18 cellular contexts compared by ENCODE assay signal in the genomic region with DNA sequence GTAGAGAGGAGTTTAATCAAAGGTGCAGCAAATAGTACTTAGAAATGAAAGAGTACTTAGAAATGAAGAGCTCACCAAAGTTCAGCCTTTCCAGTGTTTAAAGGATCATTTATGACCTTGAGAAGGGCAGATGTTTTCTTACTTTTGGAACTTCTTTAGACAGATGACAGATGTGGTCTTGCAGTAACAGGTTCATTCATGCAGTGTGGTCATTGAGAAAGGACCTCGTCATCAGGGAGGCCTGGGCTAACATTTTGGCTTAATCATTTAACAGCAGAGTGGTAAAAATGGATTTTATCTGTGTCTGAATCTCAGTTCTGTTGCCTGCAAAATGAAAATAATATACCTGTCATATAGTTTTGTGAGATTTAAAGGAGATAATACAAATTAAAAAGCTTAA.
DNase-seq lines count a peak whose midpoint lies in the region; ATAC-seq, FAIRE-seq and TF ChIP-seq lines count a peak whose summit lies in the region.
"Had no signal": no experiment of that assay in that cellular context is flagged by ENCODE, and none has a peak within 500 bp of the region (broad histone marks: within the 10 kb centered on the region; RNA-seq: fewer than 3 reads in every experiment).

No MANE protein-coding gene starts in this region.

- DNase-seq in PC-3 (peak; percentile 11), epithelial cell of esophagus (ENCODE audit: low read depth) (peak; percentile 74), keratinocyte (ENCODE audit: low read depth, low spot score) (no peak), renal cortical epithelial cell (ENCODE audit: low read depth) (peak; percentile 13), foreskin fibroblast (no peak)
- DNase-seq: 8988T; AML-193; Caco-2; CD8-positive, alpha-beta memory T cell; DND-41; GDM1 had no signal

- BruUV-seq in PC-3 (replicated peaks; lab: Mats Ljungman, UMichigan): no TSS peak

- TF ChIP-seq CTCF in PC-3 (conservative IDR thresholded peaks at IDR 0.05; ENCODE audit: low read depth, low read length): no peak
- no peak for TF ChIP-seq CTCF in epithelial cell of esophagus (IDR thresholded peaks at IDR 0.05; ENCODE audit: insufficient read depth, low read depth, low read length, missing control alignments)
- no peak for TF ChIP-seq CTCF in keratinocyte (optimal IDR thresholded peaks at IDR 0.05 in 1 of 3, IDR thresholded peaks at IDR 0.05 in 1 of 3, conservative IDR thresholded peaks at IDR 0.05 in 1 of 3; ENCODE audit: extremely low read depth in 1 of 3, insufficient read depth in 2 of 3, low read length in 3 of 3)
- no peak for TF ChIP-seq CTCF in foreskin fibroblast (IDR thresholded peaks at IDR 0.05; ENCODE audit: low read depth, low read length)

- H3K27me3 ChIP-seq in PC-3 (ENCODE audit: low read length) (no peaks in the 10 kb centered on the region), keratinocyte (ENCODE audit: control insufficient read depth, extremely low read depth, insufficient read depth, low read length) (no peaks in the 10 kb centered on the region)
- H3K27me3 ChIP-seq: BLaER1 had no signal

- no peaks in the 10 kb centered on the region for H3K9me1 ChIP-seq in keratinocyte (ENCODE audit: control insufficient read depth, extremely low read depth, insufficient read depth, low read length)

- H3K9ac ChIP-seq in PC-3 (ENCODE audit: low read length) (no peak overlapping the region), keratinocyte (ENCODE audit: control insufficient read depth, extremely low read depth, insufficient read depth, low read length) (no peak overlapping the region)
- H3K9ac ChIP-seq: BLaER1 had no signal

- intact Hi-C loops in PC-3 (cut with micrococcal nuclease): no loop called here

- CTCF ChIA-PET in PC-3 (lab: Charles Lee): no interaction called here

- no peak overlapping the region for H3K4me3 ChIP-seq in PC-3 (ENCODE audit: low read length)
- no peak overlapping the region for H3K4me3 ChIP-seq in epithelial cell of esophagus (ENCODE audit: low read length)
- H3K4me3 ChIP-seq in keratinocyte (ENCODE audit: control insufficient read depth in 2 of 3, extremely low read depth in 1 of 3, insufficient read depth in 2 of 3, low read depth in 1 of 3, low read length in 3 of 3): no peak overlapping the region
- no peak overlapping the region for H3K4me3 ChIP-seq in foreskin fibroblast (ENCODE audit: low read depth in 1 of 2, low read length in 2 of 2)
- H3K4me3 ChIP-seq: BLaER1, HAP-1 had no signal

- H3K36me3 ChIP-seq in PC-3 (ENCODE audit: low read depth, low read length) (no peaks in the 10 kb centered on the region), keratinocyte (ENCODE audit: control insufficient read depth in 2 of 2, extremely low read depth in 1 of 2, insufficient read depth in 2 of 2, low read length in 2 of 2) (no peaks in the 10 kb centered on the region)
- H3K36me3 ChIP-seq: BLaER1, HAP-1 had no signal

- dilution Hi-C loops in keratinocyte (cut with MboI; ENCODE audit: extremely low pct_ligation_motif_present, low sequenced_read_pairs): no loop called here

- no peaks in the 10 kb centered on the region for H3K9me2 ChIP-seq in PC-3 (replicated peaks; ENCODE audit: low read length)

- H3K9me3 ChIP-seq in PC-3 (ENCODE audit: low read length) (no peaks in the 10 kb centered on the region), keratinocyte (ENCODE audit: control insufficient read depth, low read depth, low read length) (no peaks in the 10 kb centered on the region)
- H3K9me3 ChIP-seq: BLaER1, Caco-2, HAP-1 had no signal

- ATAC-seq in PC-3 (peak; percentile 24; the same call in 1 of the 2 replicates), HG03354 (IDR thresholded peaks at IDR 0.05; ENCODE audit: poor library complexity, severe bottlenecking, unreplicated experiment) (no peak), GM21526 (IDR thresholded peaks at IDR 0.05; ENCODE audit: low FRiP score, unreplicated experiment) (no peak)
- ATAC-seq: HepG2 had no signal

- POLR2A ChIA-PET in PC-3 (lab: Charles Lee; ENCODE audit: unreplicated experiment): no interaction called here

- no peaks in the 10 kb centered on the region for H3K79me2 ChIP-seq in PC-3 (ENCODE audit: low read length)
- no peaks in the 10 kb centered on the region for H3K79me2 ChIP-seq in keratinocyte (ENCODE audit: control insufficient read depth, insufficient read depth, low read length)

- peak; percentile 55 for FAIRE-seq in keratinocyte (lab: Jason Lieb, UNC)
- FAIRE-seq: GM19239, H1, HepG2 had no signal

- H4K20me1 ChIP-seq in PC-3 (ENCODE audit: low read length) (no peaks in the 10 kb centered on the region), keratinocyte (ENCODE audit: control insufficient read depth, extremely low read depth, insufficient read depth, low read length) (no peaks in the 10 kb centered on the region)
- H4K20me1 ChIP-seq: BLaER1 had no signal

- H2AFZ ChIP-seq in PC-3 (ENCODE audit: low read length) (no peak overlapping the region), keratinocyte (ENCODE audit: control insufficient read depth, low read length) (no peak overlapping the region)

- H3K4me2 ChIP-seq in PC-3 (ENCODE audit: low read length) (no peak overlapping the region), keratinocyte (ENCODE audit: control insufficient read depth, extremely low read depth, insufficient read depth, low read depth, low read length) (no peak overlapping the region)
- H3K4me2 ChIP-seq: BLaER1 had no signal

- H3K4me1 ChIP-seq in PC-3 (ENCODE audit: insufficient read depth, low read length) (peaks cover 21% of the 10 kb centered on the region), keratinocyte (ENCODE audit: control insufficient read depth, extremely low read depth, insufficient read depth, low read length) (peaks cover 5% of the 10 kb centered on the region)
- H3K4me1 ChIP-seq: BLaER1, HAP-1 had no signal

- no peaks in the 10 kb centered on the region for H3F3A ChIP-seq in PC-3 (ENCODE audit: low read length, unreplicated experiment)

- no peak overlapping the region for H3K27ac ChIP-seq in PC-3 (ENCODE audit: low read length)
- no peak overlapping the region for H3K27ac ChIP-seq in keratinocyte (ENCODE audit: control insufficient read depth, insufficient read depth, low read length)
- H3K27ac ChIP-seq: BLaER1 had no signal

Comparison
In these comparisons a context has a peak if more than half of its experiments do, and no peak if none do; other contexts are left out.
1. DNase-seq: peak in PC-3 (single experiment), epithelial cell of esophagus (single experiment) and renal cortical epithelial cell (single experiment); none in keratinocyte (single experiment) and foreskin fibroblast (0 of 2).